8 cellular contexts compared by ENCODE assay signal in genomic region chr11:73178092-73178539, GRCh38. TPM values are rescaled to one million over a fixed set of nuclear protein-coding genes. Genes with fewer than 3 reads are reported as not detected.
DNase-seq lines count a peak whose midpoint lies in the region; ATAC-seq and TF ChIP-seq lines count a peak whose summit lies in the region.

No MANE protein-coding gene starts in this region.

- no peaks in the 10 kb centered on the region for H3K36me3 Mint-ChIP-seq in activated CD4-positive, alpha-beta memory T cell treated with anti-CD3 and anti-CD28 coated beads, Interleukin-2, amount 10 ng/mL, durations not matched to agents 7 days and 5 days (ENCODE audit: low read depth)
- H3K36me3 Mint-ChIP-seq in mesothelial cell of epicardium: no peaks in the 10 kb centered on the region

- no peaks in the 10 kb centered on the region for H3K9me3 Mint-ChIP-seq in activated CD4-positive, alpha-beta memory T cell treated with anti-CD3 and anti-CD28 coated beads, Interleukin-2, amount 10 ng/mL, durations not matched to agents 7 days and 5 days
- no peaks in the 10 kb centered on the region for H3K9me3 Mint-ChIP-seq in mesothelial cell of epicardium

- H3K27ac Mint-ChIP-seq in activated CD4-positive, alpha-beta memory T cell treated with anti-CD3 and anti-CD28 coated beads, Interleukin-2, amount 10 ng/mL, durations not matched to agents 7 days and 5 days: no peak overlapping the region
- H3K27ac Mint-ChIP-seq in mesothelial cell of epicardium: no peak overlapping the region

- H3K4me3 Mint-ChIP-seq in activated CD4-positive, alpha-beta memory T cell treated with anti-CD3 and anti-CD28 coated beads, Interleukin-2, amount 10 ng/mL, durations not matched to agents 7 days and 5 days: no peak overlapping the region
- H3K4me3 Mint-ChIP-seq in mesothelial cell of epicardium: no peak overlapping the region

- POLR2A ChIA-PET in activated CD4-positive, alpha-beta memory T cell treated with anti-CD3 and anti-CD28 coated beads, Interleukin-2, amount 10 ng/mL, durations not matched to agents 7 days and 5 days (lab: Charles Lee): interaction anchor here (0.8 to 3.0 kb wide), 8 partner anchors 26 to 453 kb away, joined by 3 to 18 read pairs (median 4); partner anchors contain the start of gene FCHSD2

- H3K4me1 Mint-ChIP-seq in activated CD4-positive, alpha-beta memory T cell treated with anti-CD3 and anti-CD28 coated beads, Interleukin-2, amount 10 ng/mL, durations not matched to agents 7 days and 5 days: peaks cover 23% of the 10 kb centered on the region
- H3K4me1 Mint-ChIP-seq in mesothelial cell of epicardium: peaks cover 12% of the 10 kb centered on the region

- DNase-seq in NCI-H524 (lab: John Stamatoyannopoulos, UW): peak; percentile 39 to 72
- DNase-seq in NCI-H524 treated with DMSO at 0.1 percent for 48 hours (lab: John Stamatoyannopoulos, UW): no peak
- DNase-seq in NCI-H526 (lab: John Stamatoyannopoulos, UW): peak; percentile 50 to 87
- DNase-seq in activated CD4-positive, alpha-beta memory T cell treated with anti-CD3 and anti-CD28 coated beads, Interleukin-2, amount 10 ng/mL, durations not matched to agents 7 days and 5 days: peak; percentile 86
- DNase-seq in effector CD8-positive, alpha-beta T cell (lab: John Stamatoyannopoulos, UW): peak; percentile 63
- peak; percentile 49 to 74 for DNase-seq in mesothelial cell of epicardium (ENCODE audit: low spot score in 2 of 2, unreplicated experiment in 2 of 2)
- DNase-seq in stimulated activated CD8-positive, alpha-beta memory T cell treated with anti-CD3 and anti-CD28 coated beads, Interleukin-15, amount 100 ng/mL, for 24 hours (ENCODE audit: low read depth): peak; percentile 24

- H3K27me3 Mint-ChIP-seq in activated CD4-positive, alpha-beta memory T cell treated with anti-CD3 and anti-CD28 coated beads, Interleukin-2, amount 10 ng/mL, durations not matched to agents 7 days and 5 days: peaks cover 33% of the 10 kb centered on the region
- H3K27me3 Mint-ChIP-seq in mesothelial cell of epicardium (ENCODE audit: low read depth): peaks cover 2% of the 10 kb centered on the region

- CTCF ChIA-PET in activated CD4-positive, alpha-beta memory T cell treated with anti-CD3 and anti-CD28 coated beads, Interleukin-2, amount 10 ng/mL, durations not matched to agents 7 days and 5 days (lab: Charles Lee): interaction anchor here (0.6 to 4.9 kb wide), 45 partner anchors 8 to 707 kb away, joined by 3 to 71 read pairs (median 4); partner anchors contain the start of genes FCHSD2 and STARD10

- TF ChIP-seq CTCF in mesothelial cell of epicardium (IDR thresholded peaks at IDR 0.05; ENCODE audit: unreplicated experiment): peak; percentile 48

- ATAC-seq in HG03097 (IDR thresholded peaks at IDR 0.05; ENCODE audit: low FRiP score, unreplicated experiment): peak; percentile 62

RNA-seq across cellular contexts. Expression of gene FCHSD2, which starts 36.0 kb away (rescaled TPM):
- total RNA-seq in activated CD4-positive, alpha-beta memory T cell treated with anti-CD3 and anti-CD28 coated beads, Interleukin-2, amount 10 ng/mL, durations not matched to agents 7 days and 5 days: 10 to 100 TPM; 40.8 to 41.7 TPM
- total RNA-seq in mesothelial cell of epicardium: 29.4 to 33.8 TPM (median 33.2 TPM) in 3 replicates

RNA-seq across cellular contexts. Expression of gene P2RY2, which starts 40.0 kb away (rescaled TPM):
- total RNA-seq in activated CD4-positive, alpha-beta memory T cell treated with anti-CD3 and anti-CD28 coated beads, Interleukin-2, amount 10 ng/mL, durations not matched to agents 7 days and 5 days: not detected
- 4.0 to 4.5 TPM (median 4.5 TPM) in 3 replicates for total RNA-seq in mesothelial cell of epicardium
